ENCODE assay signal across 9 cellular contexts in genomic region chr22:38843201-38843715, GRCh38. TPM values are rescaled to one million over a fixed set of nuclear protein-coding genes. Genes with fewer than 3 reads are reported as not detected.
DNase-seq lines count a peak whose midpoint lies in the region; ATAC-seq and TF ChIP-seq lines count a peak whose summit lies in the region.
"Had no signal": no experiment of that assay in that cellular context is flagged by ENCODE, and none has a peak within 500 bp of the region (broad histone marks: within the 10 kb centered on the region; RNA-seq: fewer than 3 reads in every experiment).

No MANE protein-coding gene starts in this region.

- peak; percentile 30 to 74 (median 58) for DNase-seq in CD4-positive, CD25-positive, alpha-beta regulatory T cell
- DNase-seq in HL-60 (ENCODE audit: low read depth in 1 of 2, low spot score in 1 of 2) = peak; percentile 25 to 62
- DNase-seq in T-cell = peak; percentile 12 to 67 (median 44)
- peak; percentile 51 to 65 (median 62) for DNase-seq in body of pancreas
- DNase-seq in smooth muscle cell (lab: John Stamatoyannopoulos, UW; ENCODE audit: unreplicated experiment) = peak; percentile 43
- DNase-seq in HUDEP-2 (lab: John Stamatoyannopoulos, UW; ENCODE audit: unreplicated experiment in 76 of 76) = no peak

- H3K4me3 Mint-ChIP-seq in CD4-positive, CD25-positive, alpha-beta regulatory T cell = peak overlapping the region in 1 of 4 donors; percentile 78
- H3K4me3 Mint-ChIP-seq in T-cell = peak overlapping the region in 1 of 3 donors; percentile 87

- H3K4me1 ChIP-seq in CD4-positive, CD25-positive, alpha-beta regulatory T cell (ENCODE audit: control insufficient read depth, insufficient read depth, low read length, poor library complexity, severe bottlenecking) = peaks cover 13% of the 10 kb centered on the region
- H3K4me1 ChIP-seq in body of pancreas = peaks cover 32% of the 10 kb centered on the region
- no peaks in the 10 kb centered on the region for H3K4me1 ChIP-seq in iPS-18a (ENCODE audit: control insufficient read depth, low read depth, low read length)
- H3K4me1 ChIP-seq in smooth muscle cell (ENCODE audit: low read depth) = no peaks in the 10 kb centered on the region

- H2AFZ ChIP-seq in smooth muscle cell (ENCODE audit: low read depth) = peak overlapping the region; percentile 75

- H3K36me3 Mint-ChIP-seq in CD4-positive, CD25-positive, alpha-beta regulatory T cell = peaks cover 7% of the 10 kb centered on the region
- H3K36me3 Mint-ChIP-seq in T-cell = peaks cover 6% of the 10 kb centered on the region

- peak overlapping the region; percentile 86 for H3K4me2 ChIP-seq in smooth muscle cell
- H3K4me2 ChIP-seq: KMS-11 had no signal

- WGBS in body of pancreas, 2 donors = 0% methylated on average over 61 of the region's 81 CpGs; no CpG with 5 or more reads in 1 of the 2 donors
- WGBS in smooth muscle cell (ENCODE audit: low lambda C conversion rate) = 1% methylated on average over 77 of the region's 81 CpGs

- no peaks in the 10 kb centered on the region for H3K36me3 ChIP-seq in CD4-positive, CD25-positive, alpha-beta regulatory T cell (ENCODE audit: control insufficient read depth, insufficient read depth, low read length)
- H3K36me3 ChIP-seq in body of pancreas (replicated peaks in 1 of 2; ENCODE audit: insufficient read depth in 1 of 2, low read depth in 2 of 2) = no peaks in the 10 kb centered on the region
- no peaks in the 10 kb centered on the region for H3K36me3 ChIP-seq in iPS-18a (ENCODE audit: control insufficient read depth, low read depth, low read length)
- H3K36me3 ChIP-seq in smooth muscle cell (ENCODE audit: low read depth) = no peaks in the 10 kb centered on the region

- H3K9me3 Mint-ChIP-seq in CD4-positive, CD25-positive, alpha-beta regulatory T cell = peaks cover 0 to 4% (median 0%) of the 10 kb centered on the region in 7 donors
- no peaks in the 10 kb centered on the region for H3K9me3 Mint-ChIP-seq in T-cell

- peaks cover 0 to 35% (median 5%) of the 10 kb centered on the region in 4 donors for H3K4me1 Mint-ChIP-seq in CD4-positive, CD25-positive, alpha-beta regulatory T cell
- peaks cover 29 to 33% (median 31%) of the 10 kb centered on the region in 3 donors for H3K4me1 Mint-ChIP-seq in T-cell

- no peaks in the 10 kb centered on the region for H3K9me3 ChIP-seq in CD4-positive, CD25-positive, alpha-beta regulatory T cell (ENCODE audit: control insufficient read depth in 2 of 2, low read length in 2 of 2)
- H3K9me3 ChIP-seq in body of pancreas (no peaks in the 10 kb centered on the region), iPS-18a (ENCODE audit: control insufficient read depth, low read depth, low read length) (no peaks in the 10 kb centered on the region), smooth muscle cell (replicated peaks; ENCODE audit: low read depth) (no peaks in the 10 kb centered on the region)

- peak; percentile 82 to 84 for ATAC-seq in CD4-positive, CD25-positive, alpha-beta regulatory T cell (ENCODE audit: low read depth in 2 of 2)
- peak; percentile 86 to 90 (median 88) for ATAC-seq in T-cell (replicated peaks in 1 of 4)
- ATAC-seq in body of pancreas = peak; percentile 65
- no peak for ATAC-seq in GM21526 (IDR thresholded peaks at IDR 0.05; ENCODE audit: low FRiP score, unreplicated experiment)

- H3K9ac ChIP-seq in iPS-18a (ENCODE audit: low read length) (no peak overlapping the region), smooth muscle cell (ENCODE audit: low read depth) (no peak overlapping the region)
- H3K9ac ChIP-seq: KMS-11 had no signal

- TF ChIP-seq CTCF in HL-60 (IDR thresholded peaks at IDR 0.05; ENCODE audit: insufficient read depth, low read length) (no peak), body of pancreas (IDR thresholded peaks at IDR 0.05) (peak in 3 of 7 experiments; percentile 18 to 47 (median 35)), smooth muscle cell (IDR thresholded peaks at IDR 0.05; ENCODE audit: borderline replicate concordance, insufficient read depth, poor library complexity, severe bottlenecking) (no peak)

- POLR2A ChIA-PET in T-cell (lab: Charles Lee) = interaction anchor here in 1 of 2 donors (0.5 kb wide), 1 partner anchor 1301 kb away, joined by 10 read pairs; no protein-coding TSS in a partner anchor

- no peak overlapping the region for H3K27ac Mint-ChIP-seq in CD4-positive, CD25-positive, alpha-beta regulatory T cell
- H3K27ac Mint-ChIP-seq in T-cell = no peak overlapping the region

- H3K27me3 Mint-ChIP-seq in CD4-positive, CD25-positive, alpha-beta regulatory T cell = peaks cover 47% of the 10 kb centered on the region
- H3K27me3 Mint-ChIP-seq in T-cell = peaks cover 5 to 27% of the 10 kb centered on the region in 2 donors

- CTCF ChIA-PET in T-cell (lab: Charles Lee) = interaction anchor here in 1 of 2 donors (0.6 to 0.8 kb wide), 3 partner anchors 11 to 119 kb away, joined by 3 to 4 read pairs (median 3); no protein-coding TSS in a partner anchor

- H3K27me3 ChIP-seq in CD4-positive, CD25-positive, alpha-beta regulatory T cell (ENCODE audit: control insufficient read depth, insufficient read depth, low read length) = peaks cover 12% of the 10 kb centered on the region
- H3K27me3 ChIP-seq in HL-60 (ENCODE audit: insufficient read depth, poor library complexity, severe bottlenecking) (peaks cover 48% of the 10 kb centered on the region), body of pancreas (no peaks in the 10 kb centered on the region), iPS-18a (ENCODE audit: control insufficient read depth, insufficient read depth, low read length) (peaks cover 46% of the 10 kb centered on the region), smooth muscle cell (ENCODE audit: low read depth) (peaks cover 17% of the 10 kb centered on the region)

- no peak overlapping the region for H3K4me3 ChIP-seq in CD4-positive, CD25-positive, alpha-beta regulatory T cell (ENCODE audit: low read depth, low read length)
- H3K4me3 ChIP-seq in HL-60 (replicated peaks; ENCODE audit: insufficient read depth, low read length) (no peak overlapping the region), body of pancreas (peak overlapping the region in 1 of 2 donors; percentile 42), iPS-18a (ENCODE audit: low read length) (peak overlapping the region; percentile 51), smooth muscle cell (peak overlapping the region; percentile 59)

- no peaks in the 10 kb centered on the region for H3K79me2 ChIP-seq in smooth muscle cell (ENCODE audit: low read depth)

- H4K20me1 ChIP-seq in smooth muscle cell (ENCODE audit: low read depth) = no peaks in the 10 kb centered on the region

- H3K27ac ChIP-seq in CD4-positive, CD25-positive, alpha-beta regulatory T cell (ENCODE audit: insufficient read depth, low read length, poor library complexity, severe bottlenecking) = no peak overlapping the region
- H3K27ac ChIP-seq in HL-60 (replicated peaks) = no peak overlapping the region
- H3K27ac ChIP-seq in body of pancreas = peak overlapping the region in 3 of 4 donors; percentile 53 to 80 (median 71)
- no peak overlapping the region for H3K27ac ChIP-seq in iPS-18a (ENCODE audit: low read length)
- no peak overlapping the region for H3K27ac ChIP-seq in smooth muscle cell (ENCODE audit: low read depth)
- H3K27ac ChIP-seq: KMS-11 had no signal

- peak in 1 of 3 donors; percentile 37 for TF ChIP-seq POLR2A in body of pancreas (IDR thresholded peaks at IDR 0.05)

- intact Hi-C loops in body of pancreas (cut with DNase I) = no loop called here

- H3F3A ChIP-seq in smooth muscle cell (ENCODE audit: low read depth) = peaks cover 7% of the 10 kb centered on the region

RNA-seq across cellular contexts. Expression of gene NPTXR, which starts 0.6 kb away (rescaled TPM):
- total RNA-seq in CD4-positive, CD25-positive, alpha-beta regulatory T cell = 1.3 TPM
- polyA plus RNA-seq in CD4-positive, CD25-positive, alpha-beta regulatory T cell = under 1 TPM in 3 of 4 donors, not detected in 1; 0.32 to 0.65 (median 0.35) TPM
- total RNA-seq in T-cell (10 to 100 TPM in 2 of 5 donors, 1 to 10 TPM in 3; 4.9 to 13.2 (median 9.1) TPM), body of pancreas (10 to 100 TPM in 1 of 2 donors, 1 to 10 TPM in 1; 6.0 to 10.5 TPM), smooth muscle cell (1.3 and 2.0 TPM in 2 replicates)
- 3.2 and 3.9 TPM in 2 replicates for polyA plus RNA-seq in smooth muscle cell

RNA-seq across cellular contexts. Expression of gene CBX6, which starts 28.8 kb away (rescaled TPM):
- total RNA-seq in CD4-positive, CD25-positive, alpha-beta regulatory T cell = 47.2 TPM
- polyA plus RNA-seq in CD4-positive, CD25-positive, alpha-beta regulatory T cell = 1 to 10 TPM; 4.1 to 5.7 (median 5.4) TPM
- total RNA-seq in T-cell (10 to 100 TPM; 41.2 to 92.0 (median 87.1) TPM), body of pancreas (10 to 100 TPM; 32.7 to 45.2 TPM), smooth muscle cell (11.6 and 13.5 TPM in 2 replicates)
- polyA plus RNA-seq in smooth muscle cell = 23.9 and 27.4 TPM in 2 replicates

RNA-seq across cellular contexts. Expression of gene DNAL4, which starts 49.3 kb away (rescaled TPM):
- total RNA-seq in CD4-positive, CD25-positive, alpha-beta regulatory T cell = 6.3 TPM
- 10 to 100 TPM in 2 of 4 donors, 1 to 10 TPM in 2; 9.3 to 10.9 (median 10.0) TPM for polyA plus RNA-seq in CD4-positive, CD25-positive, alpha-beta regulatory T cell
- total RNA-seq in T-cell = 10 to 100 TPM in 2 of 5 donors, 1 to 10 TPM in 3; 5.4 to 13.0 (median 8.8) TPM
- total RNA-seq in body of pancreas = 10 to 100 TPM; 11.4 to 13.8 TPM
- 13.5 and 16.7 TPM in 2 replicates for total RNA-seq in smooth muscle cell
- polyA plus RNA-seq in smooth muscle cell = 29.7 and 33.5 TPM in 2 replicates

Comparison
In these comparisons a context has a peak if more than half of its experiments do, and no peak if none do; other contexts are left out.
1. DNase-seq: peak in CD4-positive, CD25-positive, alpha-beta regulatory T cell (3 of 3), HL-60 (2 of 2), T-cell (34 of 34), body of pancreas (4 of 4) and smooth muscle cell (single experiment); none in HUDEP-2 (0 of 76).
2. H3K27ac ChIP-seq: peak in body of pancreas (3 of 4); none in CD4-positive, CD25-positive, alpha-beta regulatory T cell (single experiment), HL-60 (single experiment), iPS-18a (single experiment) and smooth muscle cell (single experiment).
3. H3K4me3 ChIP-seq: peak in iPS-18a (single experiment) and smooth muscle cell (single experiment); none in CD4-positive, CD25-positive, alpha-beta regulatory T cell (single experiment) and HL-60 (single experiment).